Comparison of ENCODE assay signal across 1 cellular context in genomic region chr2:44933434-44933951, GRCh38.
A peak's percentile ranks its signal among the peaks of the same experiment; 100 is the strongest.
TF ChIP-seq lines count a peak whose summit lies in the region.

No MANE protein-coding gene starts in this region.

TF ChIP-seq in H1, 55 proteins besides CTCF, POLR2A, EP300 and RAD21:
- TF ChIP-seq MAX (IDR thresholded peaks at IDR 0.05) (no peak), CHD2 (IDR thresholded peaks at IDR 0.05; ENCODE audit: low read length) (no peak), KDM5A (IDR thresholded peaks at IDR 0.05; ENCODE audit: low read length) (no peak), BACH1 (IDR thresholded peaks at IDR 0.05; ENCODE audit: low read length) (no peak), EZH2 (IDR thresholded peaks at IDR 0.05; ENCODE audit: low read depth, low read length, severe bottlenecking) (peak; percentile 96), HDAC6 (IDR thresholded peaks at IDR 0.05; ENCODE audit: low read depth, low read length) (no peak), TEAD4 (IDR thresholded peaks at IDR 0.05; ENCODE audit: low read depth, low read length) (no peak), ZNF274 (IDR thresholded peaks at IDR 0.05; ENCODE audit: borderline replicate concordance, extremely low read depth, low read length) (no peak), RNF2 (IDR thresholded peaks at IDR 0.05; ENCODE audit: borderline replicate concordance, low read depth, low read length, missing control alignments, poor library complexity, severe bottlenecking) (peak; percentile 80), BRCA1 (IDR thresholded peaks at IDR 0.05; ENCODE audit: low read depth, low read length) (no peak), GABPA (IDR thresholded peaks at IDR 0.05; ENCODE audit: borderline replicate concordance, insufficient read depth, low read length) (no peak), POU5F1 (IDR thresholded peaks at IDR 0.05; ENCODE audit: low read depth, low read length) (no peak), GTF2F1 (IDR thresholded peaks at IDR 0.05; ENCODE audit: borderline replicate concordance, low read depth, low read length) (no peak), SUZ12 (IDR thresholded peaks at IDR 0.05; ENCODE audit: low read length) (peak; percentile 85)
